ENCODE assay signal across 40 cellular contexts in the genomic region with DNA sequence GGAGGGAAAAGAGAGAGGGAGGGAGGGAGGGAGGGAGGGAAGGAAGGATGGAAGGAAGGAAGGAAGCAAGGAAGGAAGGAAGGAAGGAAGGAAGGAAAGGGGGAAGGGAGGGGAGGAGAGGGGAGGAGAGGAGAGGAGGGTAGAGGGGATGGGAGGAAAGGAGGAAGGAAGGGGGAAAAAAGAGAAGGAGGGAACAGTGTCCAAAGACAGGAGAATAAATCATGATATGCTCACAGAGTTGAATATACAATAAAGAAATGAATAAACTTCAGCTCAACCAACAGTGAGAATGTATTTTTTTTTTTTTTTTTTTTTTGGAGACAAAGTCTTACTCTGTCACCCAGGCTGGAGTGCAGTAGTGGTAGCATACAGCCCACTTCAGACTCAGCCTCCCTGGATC. TPM values are rescaled to one million over a fixed set of nuclear protein-coding genes. Genes with fewer than 3 reads are reported as not detected.
"Had no signal": no experiment of that assay in that cellular context is flagged by ENCODE, and none has a peak within 500 bp of the region (broad histone marks: within the 10 kb centered on the region; RNA-seq: fewer than 3 reads in every experiment).

No MANE protein-coding gene starts in this region.

- H3K27me3 ChIP-seq: adrenal gland, ascending aorta, body of pancreas, brain microvascular endothelial cell, breast epithelium, cardiac muscle cell had no signal

- H3K4me3 ChIP-seq: adrenal gland, ascending aorta, body of pancreas, breast epithelium, cardiac muscle cell had no signal

- H3K4me1 ChIP-seq: adrenal gland, ascending aorta, body of pancreas, breast epithelium had no signal

- ATAC-seq: activated naive CD4-positive, alpha-beta T cell treated with anti-CD3 and anti-CD28 coated beads, Interleukin-2, amount 50 U/mL, for 72 hours; activated naive CD8-positive, alpha-beta T cell treated with anti-CD3 and anti-CD28 coated beads, Interleukin-2, amount 50 U/mL, for 24 hours; activated T-cell treated with anti-CD3 and anti-CD28 coated beads, Interleukin-2, amount 50 U/mL, for 4 hours; activated T-cell treated with anti-CD3 and anti-CD28 coated beads, Interleukin-2, amount 50 U/mL, for 72 hours; activated T-helper 17 cell treated with anti-CD3 and anti-CD28 coated beads, Interleukin-2, amount 50 U/mL, for 72 hours; body of pancreas had no signal

- FAIRE-seq: astrocyte, bronchial epithelial cell had no signal

- H3K27ac ChIP-seq: adrenal gland, ascending aorta, body of pancreas, brain microvascular endothelial cell, breast epithelium, cardiac muscle cell had no signal

- H3K36me3 ChIP-seq: adrenal gland, ascending aorta, brain microvascular endothelial cell, breast epithelium, cardiac muscle cell had no signal

- H3K9me3 ChIP-seq: adrenal gland, ascending aorta, body of pancreas, breast epithelium had no signal

- DNase-seq: activated effector memory CD4-positive, alpha-beta T cell treated with anti-CD3 and anti-CD28 coated beads, Interleukin-2, amount 50 U/mL, for 16 hours; activated effector memory CD4-positive, alpha-beta T cell treated with Interleukin-2 at 50 U/mL for 16 hours; activated gamma-delta T cell; activated gamma-delta T cell treated with Interleukin-2 at 50 U/mL for 16 hours; activated naive CD4-positive, alpha-beta T cell; activated naive CD4-positive, alpha-beta T cell treated with anti-CD3 and anti-CD28 coated beads for 36 hours; activated naive CD4-positive, alpha-beta T cell treated with anti-CD3 and anti-CD28 coated beads, Interleukin-2, amount 10 ng/mL, durations not matched to agents 7 days and 5 days; activated naive CD4-positive, alpha-beta T cell treated with anti-CD3 and anti-CD28 coated beads, Interleukin-2, amount 50 U/mL, for 16 hours; activated naive CD4-positive, alpha-beta T cell treated with Interleukin-2 at 50 U/mL for 16 hours; activated naive CD8-positive, alpha-beta T cell treated with anti-CD3 and anti-CD28 coated beads for 36 hours; activated naive CD8-positive, alpha-beta T cell treated with anti-CD3 and anti-CD28 coated beads, Interleukin-2, amount 10 ng/mL, durations not matched to agents 7 days and 5 days; activated naive CD8-positive, alpha-beta T cell treated with anti-CD3 and anti-CD28 coated beads, Interleukin-2, amount 50 U/mL, for 24 hours; activated T-cell treated with anti-CD3 and anti-CD28 coated beads, Interleukin-2, amount 50 U/mL, for 1 hour; activated T-cell treated with anti-CD3 and anti-CD28 coated beads, Interleukin-2, amount 50 U/mL, for 24 hours; activated T-cell treated with anti-CD3 and anti-CD28 coated beads, Interleukin-2, amount 50 U/mL, for 4 hours; activated T-cell treated with anti-CD3 and anti-CD28 coated beads, Interleukin-2, amount 50 U/mL, for 48 hours; activated T-cell treated with anti-CD3 and anti-CD28 coated beads, Interleukin-2, amount 50 U/mL, for 72 hours; adrenal gland; amniotic stem cell; amygdala; anterior cingulate cortex; aorta; body of pancreas; brain microvascular endothelial cell; caudate nucleus; central memory CD4-positive, alpha-beta T cell; cerebellar nuclear complex had no signal

RNA-seq across cellular contexts. Expression of a gene that starts 4.0 kb away (rescaled TPM):
- total RNA-seq: activated naive CD4-positive, alpha-beta T cell treated with anti-CD3 and anti-CD28 coated beads for 36 hours; activated naive CD4-positive, alpha-beta T cell treated with anti-CD3 and anti-CD28 coated beads, Interleukin-2, amount 50 U/mL, for 72 hours; activated naive CD8-positive, alpha-beta T cell treated with anti-CD3 and anti-CD28 coated beads for 36 hours; activated naive CD8-positive, alpha-beta T cell treated with anti-CD3 and anti-CD28 coated beads, Interleukin-2, amount 10 ng/mL, durations not matched to agents 7 days and 5 days; activated T-cell treated with anti-CD3 and anti-CD28 coated beads, Interleukin-2, amount 50 U/mL, for 4 hours; activated T-cell treated with anti-CD3 and anti-CD28 coated beads, Interleukin-2, amount 50 U/mL, for 72 hours; activated T-helper 1 cell treated with anti-CD3 and anti-CD28 coated beads, Interleukin-12 subunit alpha, Interleukin-12 subunit beta, Interleukin-2, Interleukin-4 antibody, amounts not matched to agents 30 ng/mL and 10 ng/mL and 1 ng/mL, durations not matched to agents 14 hours and 24 hours and 36 hours; activated T-helper 17 cell treated with anti-CD3 and anti-CD28 coated beads, Interleukin-2, amount 50 U/mL, for 72 hours; activated T-helper 2 cell treated with anti-CD3 and anti-CD28 coated beads, Interferon-gamma antibody, Interleukin-2, Interleukin-4, amounts not matched to agents 10 μg/mL and 5 μg/mL and 100 μg/mL, durations not matched to agents 14 hours and 24 hours and 36 hours; adrenal gland; aorta; ascending aorta; astrocyte; body of pancreas; breast epithelium; bronchial epithelial cell; cardiac muscle cell; cardiac septum; cerebellum; chondrocyte had no signal
- polyA plus RNA-seq: adipose tissue, adrenal gland, aorta, cardiac muscle cell had no signal
